9 cellular contexts compared by ENCODE assay signal in genomic region chr14:103014466-103015319, GRCh38. TPM values are rescaled to one million over a fixed set of nuclear protein-coding genes. Genes with fewer than 3 reads are reported as not detected.
DNase-seq lines count a peak whose midpoint lies in the region; ATAC-seq and TF ChIP-seq lines count a peak whose summit lies in the region.
"Had no signal": no experiment of that assay in that cellular context is flagged by ENCODE, and none has a peak within 500 bp of the region (broad histone marks: within the 10 kb centered on the region; RNA-seq: fewer than 3 reads in every experiment).

No MANE protein-coding gene starts in this region.

- H2AK5ac ChIP-seq in neuronal stem cell (ENCODE audit: low read depth, low read length), result no peak overlapping the region

- no peaks in the 10 kb centered on the region for H3K27me3 ChIP-seq in neuronal stem cell (ENCODE audit: control insufficient read depth in 3 of 3, insufficient read depth in 3 of 3, low read depth in 1 of 3, low read length in 3 of 3)

- no peak overlapping the region for H2BK15ac ChIP-seq in neuronal stem cell (ENCODE audit: low read length)

- WGBS in neuronal stem cell (ENCODE audit: extremely low coverage in 2 of 2, insufficient read length in 2 of 2, insufficient replicate concordance in 1 of 2), 2 donors, result no CpG with 5 or more reads among the region's 12 CpGs

- no peak overlapping the region for H2BK120ac ChIP-seq in neuronal stem cell (ENCODE audit: low read depth, low read length)

- H2AFZ ChIP-seq in neuronal stem cell (ENCODE audit: low read length), result peak overlapping the region; percentile 68

- H3K18ac ChIP-seq in neuronal stem cell (ENCODE audit: low read length), result no peak overlapping the region

- H3K4me3 ChIP-seq in GM12865 (ENCODE audit: low read depth, low read length) (no peak overlapping the region), neuronal stem cell (ENCODE audit: low read length in 2 of 2) (peak overlapping the region in 1 of 2 donors; percentile 16)

- peak overlapping the region; percentile 55 for H3K27ac ChIP-seq in caudate nucleus (ENCODE audit: low read depth, low read length)
- peak overlapping the region; percentile 77 for H3K27ac ChIP-seq in neuronal stem cell (replicated peaks; ENCODE audit: low read length)

- H3K9ac ChIP-seq in neuronal stem cell (ENCODE audit: low read depth, low read length, poor library complexity), result no peak overlapping the region

- peaks cover 8 to 17% of the 10 kb centered on the region in 2 donors for H3K9me3 ChIP-seq in neuronal stem cell (replicated peaks in 1 of 2; ENCODE audit: control insufficient read depth in 2 of 2, insufficient read depth in 1 of 2, low read depth in 1 of 2, low read length in 2 of 2)

- no peak overlapping the region for H3K23ac ChIP-seq in neuronal stem cell (ENCODE audit: low read depth, low read length, poor library complexity)

- no peak overlapping the region for H3K14ac ChIP-seq in neuronal stem cell (ENCODE audit: low read length)

- intact Hi-C loops in left colon (cut with DNase I, micrococcal nuclease), result no loop called here

- H3K79me1 ChIP-seq in neuronal stem cell (ENCODE audit: low read depth, low read length), result peaks cover 4% of the 10 kb centered on the region

- H3K4me1 ChIP-seq in neuronal stem cell (ENCODE audit: control insufficient read depth in 2 of 2, insufficient read depth in 1 of 2, low read depth in 1 of 2, low read length in 2 of 2), result peaks cover 12 to 15% of the 10 kb centered on the region in 2 donors

- peaks cover 1 to 22% of the 10 kb centered on the region in 2 donors for H3K36me3 ChIP-seq in neuronal stem cell (replicated peaks in 1 of 2; ENCODE audit: control insufficient read depth in 2 of 2, insufficient read depth in 2 of 2, low read length in 2 of 2)

- peak; percentile 19 for DNase-seq in GM12865 (ENCODE audit: low read depth)
- DNase-seq in NCI-H2107 (lab: John Stamatoyannopoulos, UW), result peak; percentile 86
- DNase-seq in caudate nucleus (lab: John Stamatoyannopoulos, UW), result no peak
- DNase-seq in neuronal stem cell (ENCODE audit: low spot score), result peak; percentile 26
- no peak for DNase-seq in SIG-M5 treated with dmso at 0.1 percent for 504 hours (lab: John Stamatoyannopoulos, UW; ENCODE audit: unreplicated experiment)
- no peak for DNase-seq in stimulated activated naive CD4-positive, alpha-beta T cell treated with Interleukin-2 at 50 U/mL for 16 hours (lab: John Stamatoyannopoulos, UW)
- no peak for DNase-seq in left colon
- DNase-seq: effector CD4-positive, alpha-beta T cell had no signal

- no peak overlapping the region for H3K4me2 ChIP-seq in neuronal stem cell (ENCODE audit: insufficient read depth, low read length, poor library complexity, severe bottlenecking)

- no peak for TF ChIP-seq CTCF in GM12865 (IDR thresholded peaks at IDR 0.05; ENCODE audit: insufficient read depth, low read depth, low read length, missing control alignments)

- ATAC-seq in GM18858 (IDR thresholded peaks at IDR 0.05; ENCODE audit: unreplicated experiment) (no peak), left colon (no peak)

- H4K91ac ChIP-seq in neuronal stem cell (ENCODE audit: low read depth, low read length, poor library complexity), result no peak overlapping the region

- no peak overlapping the region for H2BK12ac ChIP-seq in neuronal stem cell (ENCODE audit: low read length)

- H4K8ac ChIP-seq in neuronal stem cell (ENCODE audit: low read depth, low read length), result no peak overlapping the region

- H3K4ac ChIP-seq in neuronal stem cell (ENCODE audit: low read length), result no peak overlapping the region

- H2BK5ac ChIP-seq in neuronal stem cell (ENCODE audit: low read length), result no peak overlapping the region

RNA-seq across cellular contexts. Expression of gene CDC42BPB, which starts 42.7 kb away (rescaled TPM):
- polyA plus RNA-seq in neuronal stem cell (2013, experiment 1 of 2), result 44.7 TPM
- polyA plus RNA-seq in neuronal stem cell (2013, experiment 2 of 2), result 45.1 TPM
- total RNA-seq in left colon, result 10 to 100 TPM; 75.5 to 85.2 TPM

Comparison
In these comparisons a context has a peak if more than half of its experiments do, and no peak if none do; other contexts are left out.
1. DNase-seq: peak in GM12865 (single experiment), NCI-H2107 (single experiment) and neuronal stem cell (single experiment); none in caudate nucleus (0 of 61), SIG-M5 treated with dmso at 0.1 percent for 504 hours (single experiment), stimulated activated naive CD4-positive, alpha-beta T cell treated with Interleukin-2 at 50 U/mL for 16 hours (single experiment) and left colon (0 of 2).